ENCODE assay signal across 1 cellular context in the genomic region with DNA sequence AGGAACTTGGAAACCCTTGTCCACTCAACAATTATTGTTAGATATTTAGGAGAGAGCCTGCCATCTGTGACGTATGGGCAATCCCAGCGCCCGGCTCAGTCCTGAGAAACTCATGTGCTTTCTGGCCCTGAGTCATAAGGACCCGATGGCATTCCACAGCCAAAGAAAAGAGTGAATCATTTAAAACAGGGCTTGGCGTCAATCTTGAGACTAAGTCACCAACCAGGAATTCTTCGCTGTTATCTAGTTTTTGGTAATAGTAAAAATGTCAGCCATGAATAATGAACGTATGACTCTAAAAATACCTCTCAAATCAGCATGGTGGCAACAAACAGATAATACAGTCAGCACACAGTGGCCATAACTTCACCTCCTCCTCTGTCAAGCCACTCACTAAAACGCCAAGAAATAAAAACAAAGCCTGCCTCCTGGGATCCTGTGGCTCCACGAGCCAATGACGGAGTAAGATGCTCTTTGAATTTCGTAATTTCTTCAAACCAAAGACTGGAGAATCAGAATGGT.
TF ChIP-seq lines count a peak whose summit lies in the region.

No MANE protein-coding gene starts in this region.

TF ChIP-seq in SK-N-SH treated with all-trans-retinoic acid at 6 μM for 48 hours, 23 proteins besides CTCF, POLR2A, EP300 and RAD21 (continued from another document):
- TF ChIP-seq, protein P1, sequence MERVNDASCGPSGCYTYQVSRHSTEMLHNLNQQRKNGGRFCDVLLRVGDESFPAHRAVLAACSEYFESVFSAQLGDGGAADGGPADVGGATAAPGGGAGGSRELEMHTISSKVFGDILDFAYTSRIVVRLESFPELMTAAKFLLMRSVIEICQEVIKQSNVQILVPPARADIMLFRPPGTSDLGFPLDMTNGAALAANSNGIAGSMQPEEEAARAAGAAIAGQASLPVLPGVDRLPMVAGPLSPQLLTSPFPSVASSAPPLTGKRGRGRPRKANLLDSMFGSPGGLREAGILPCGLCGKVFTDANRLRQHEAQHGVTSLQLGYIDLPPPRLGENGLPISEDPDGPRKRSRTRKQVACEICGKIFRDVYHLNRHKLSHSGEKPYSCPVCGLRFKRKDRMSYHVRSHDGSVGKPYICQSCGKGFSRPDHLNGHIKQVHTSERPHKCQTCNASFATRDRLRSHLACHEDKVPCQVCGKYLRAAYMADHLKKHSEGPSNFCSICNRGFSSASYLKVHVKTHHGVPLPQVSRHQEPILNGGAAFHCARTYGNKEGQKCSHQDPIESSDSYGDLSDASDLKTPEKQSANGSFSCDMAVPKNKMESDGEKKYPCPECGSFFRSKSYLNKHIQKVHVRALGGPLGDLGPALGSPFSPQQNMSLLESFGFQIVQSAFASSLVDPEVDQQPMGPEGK (CRISPR knock-in tag; IDR thresholded peaks at IDR 0.05; ENCODE audit: borderline replicate concordance): no peak; the same call in 1 of the 2 replicates
- TF ChIP-seq, protein P2, sequence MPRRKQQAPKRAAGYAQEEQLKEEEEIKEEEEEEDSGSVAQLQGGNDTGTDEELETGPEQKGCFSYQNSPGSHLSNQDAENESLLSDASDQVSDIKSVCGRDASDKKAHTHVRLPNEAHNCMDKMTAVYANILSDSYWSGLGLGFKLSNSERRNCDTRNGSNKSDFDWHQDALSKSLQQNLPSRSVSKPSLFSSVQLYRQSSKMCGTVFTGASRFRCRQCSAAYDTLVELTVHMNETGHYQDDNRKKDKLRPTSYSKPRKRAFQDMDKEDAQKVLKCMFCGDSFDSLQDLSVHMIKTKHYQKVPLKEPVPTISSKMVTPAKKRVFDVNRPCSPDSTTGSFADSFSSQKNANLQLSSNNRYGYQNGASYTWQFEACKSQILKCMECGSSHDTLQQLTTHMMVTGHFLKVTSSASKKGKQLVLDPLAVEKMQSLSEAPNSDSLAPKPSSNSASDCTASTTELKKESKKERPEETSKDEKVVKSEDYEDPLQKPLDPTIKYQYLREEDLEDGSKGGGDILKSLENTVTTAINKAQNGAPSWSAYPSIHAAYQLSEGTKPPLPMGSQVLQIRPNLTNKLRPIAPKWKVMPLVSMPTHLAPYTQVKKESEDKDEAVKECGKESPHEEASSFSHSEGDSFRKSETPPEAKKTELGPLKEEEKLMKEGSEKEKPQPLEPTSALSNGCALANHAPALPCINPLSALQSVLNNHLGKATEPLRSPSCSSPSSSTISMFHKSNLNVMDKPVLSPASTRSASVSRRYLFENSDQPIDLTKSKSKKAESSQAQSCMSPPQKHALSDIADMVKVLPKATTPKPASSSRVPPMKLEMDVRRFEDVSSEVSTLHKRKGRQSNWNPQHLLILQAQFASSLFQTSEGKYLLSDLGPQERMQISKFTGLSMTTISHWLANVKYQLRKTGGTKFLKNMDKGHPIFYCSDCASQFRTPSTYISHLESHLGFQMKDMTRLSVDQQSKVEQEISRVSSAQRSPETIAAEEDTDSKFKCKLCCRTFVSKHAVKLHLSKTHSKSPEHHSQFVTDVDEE (CRISPR knock-in tag; IDR thresholded peaks at IDR 0.05): no peak
- TF ChIP-seq OSR1 (CRISPR knock-in tag; IDR thresholded peaks at IDR 0.05) (no peak), RARB (CRISPR knock-in tag; IDR thresholded peaks at IDR 0.05) (no peak), CSDC2 (CRISPR knock-in tag; IDR thresholded peaks at IDR 0.05) (peak; percentile 68; the same call in 1 of the 2 replicates), BACH2 (CRISPR knock-in tag; IDR thresholded peaks at IDR 0.05; ENCODE audit: borderline replicate concordance) (no peak)
